1 cellular context compared by ENCODE assay signal in genomic region chr3:178342111-178342510, GRCh38.
TF ChIP-seq lines count a peak whose summit lies in the region.

No MANE protein-coding gene starts in this region.

TF ChIP-seq in IMR-90, 13 proteins besides CTCF, POLR2A, EP300 and RAD21 (continued from another document):
- TF ChIP-seq ELK1 (IDR thresholded peaks at IDR 0.05; ENCODE audit: borderline replicate concordance, low read depth, low read length) (no peak), BHLHE40 (IDR thresholded peaks at IDR 0.05; ENCODE audit: low read depth, low read length) (no peak), MXI1 (IDR thresholded peaks at IDR 0.05; ENCODE audit: borderline replicate concordance, low read depth, low read length) (no peak), FOS (IDR thresholded peaks at IDR 0.05; ENCODE audit: low read depth, low read length) (no peak), CHD1 (IDR thresholded peaks at IDR 0.05; ENCODE audit: low read depth, low read length) (no peak), MAZ (IDR thresholded peaks at IDR 0.05; ENCODE audit: borderline replicate concordance, low read depth, low read length) (no peak)
